7 cellular contexts compared by ENCODE assay signal in genomic region chr17:77375526-77375916, GRCh38.
DNase-seq lines count a peak whose midpoint lies in the region; ATAC-seq and TF ChIP-seq lines count a peak whose summit lies in the region.

No MANE protein-coding gene starts in this region.

- peaks cover 56% of the 10 kb centered on the region for H3K4me1 ChIP-seq in GM23338 (ENCODE audit: insufficient read depth)

- H3K27me3 Mint-ChIP-seq in GM23338 (ENCODE audit: insufficient read depth, low read depth, poor library complexity) (peaks cover 38% of the 10 kb centered on the region), glutamatergic neuron (ENCODE audit: unreplicated experiment) (peaks cover 20% of the 10 kb centered on the region)
- H3K27me3 Mint-ChIP-seq in activated CD8-positive, alpha-beta T cell treated with anti-CD3 and anti-CD28 coated beads for 36 hours = no peaks in the 10 kb centered on the region

- peak overlapping the region; percentile 96; the same call in 1 of the 2 replicates for H3K4me3 ChIP-seq in GM23338
- H3K4me3 ChIP-seq in skin epidermis = peak overlapping the region in 5 of 7 experiments; percentile 5 to 76 (median 56)

- DNase-seq in GM23338 (ENCODE audit: low spot score) (no peak), glutamatergic neuron (no peak), SW 1271 (lab: John Stamatoyannopoulos, UW) (no peak), NCI-H774 (lab: John Stamatoyannopoulos, UW) (no peak)
- DNase-seq in activated CD8-positive, alpha-beta T cell treated with anti-CD3 and anti-CD28 coated beads for 36 hours = no peak

- H3K4me3 Mint-ChIP-seq in GM23338 = peak overlapping the region; percentile 99
- peak overlapping the region; percentile 92 for H3K4me3 Mint-ChIP-seq in activated CD8-positive, alpha-beta T cell treated with anti-CD3 and anti-CD28 coated beads for 36 hours
- H3K4me3 Mint-ChIP-seq in glutamatergic neuron (ENCODE audit: unreplicated experiment) = peak overlapping the region; percentile 96

- peaks cover 39% of the 10 kb centered on the region for H4K20me1 ChIP-seq in GM23338 (replicated peaks; ENCODE audit: insufficient read depth)

- H3K9me3 Mint-ChIP-seq in GM23338 (no peaks in the 10 kb centered on the region), glutamatergic neuron (ENCODE audit: unreplicated experiment) (peaks cover 21% of the 10 kb centered on the region)
- no peaks in the 10 kb centered on the region for H3K9me3 Mint-ChIP-seq in activated CD8-positive, alpha-beta T cell treated with anti-CD3 and anti-CD28 coated beads for 36 hours

- TF ChIP-seq CTCF in GM23338 (conservative IDR thresholded peaks at IDR 0.05; ENCODE audit: low read depth in 2 of 2) (no peak), glutamatergic neuron (IDR thresholded peaks at IDR 0.05; ENCODE audit: partially characterized antibody, unreplicated experiment) (no peak)
- no peak for TF ChIP-seq CTCF in activated CD8-positive, alpha-beta T cell treated with anti-CD3 and anti-CD28 coated beads for 36 hours (IDR thresholded peaks at IDR 0.05)

- no peak overlapping the region for H3K27ac ChIP-seq in GM23338 (ENCODE audit: low read depth)
- peak overlapping the region in 16 of 21 experiments; percentile 11 to 98 (median 88) for H3K27ac ChIP-seq in skin epidermis

- ATAC-seq in GM23338 (no peak), GM18909 (IDR thresholded peaks at IDR 0.05; ENCODE audit: poor library complexity, unreplicated experiment) (no peak)
- peak; percentile 0 for ATAC-seq in activated CD8-positive, alpha-beta T cell treated with anti-CD3 and anti-CD28 coated beads for 36 hours

- H3K9me2 ChIP-seq in GM23338 (ENCODE audit: insufficient read depth) = no peaks in the 10 kb centered on the region

- H3K4me1 Mint-ChIP-seq in GM23338 = peaks cover 77% of the 10 kb centered on the region
- peaks cover 64% of the 10 kb centered on the region for H3K4me1 Mint-ChIP-seq in activated CD8-positive, alpha-beta T cell treated with anti-CD3 and anti-CD28 coated beads for 36 hours (ENCODE audit: low read depth)
- peaks cover 61% of the 10 kb centered on the region for H3K4me1 Mint-ChIP-seq in glutamatergic neuron (ENCODE audit: low read depth, unreplicated experiment)

- CTCF ChIA-PET in activated CD8-positive, alpha-beta T cell treated with anti-CD3 and anti-CD28 coated beads for 36 hours (lab: Charles Lee) = interaction anchor here (1.0 to 4.4 kb wide), 10 partner anchors 14 to 98 kb away, joined by 3 to 35 read pairs (median 6); no protein-coding TSS in a partner anchor

- POLR2A ChIA-PET in activated CD8-positive, alpha-beta T cell treated with anti-CD3 and anti-CD28 coated beads for 36 hours (lab: Charles Lee) = interaction anchor here (1.1 to 5.5 kb wide), 10 partner anchors 9 to 56 kb away, joined by 3 to 52 read pairs (median 7); no protein-coding TSS in a partner anchor

- peak overlapping the region; percentile 46; the same call in 1 of the 2 replicates for H3K27ac Mint-ChIP-seq in GM23338
- H3K27ac Mint-ChIP-seq in activated CD8-positive, alpha-beta T cell treated with anti-CD3 and anti-CD28 coated beads for 36 hours = peak overlapping the region; percentile 89
- peak overlapping the region; percentile 97 for H3K27ac Mint-ChIP-seq in glutamatergic neuron (ENCODE audit: unreplicated experiment)

- H3K27me3 ChIP-seq in GM23338 (ENCODE audit: insufficient read depth) = no peaks in the 10 kb centered on the region

- intact Hi-C loops in activated CD8-positive, alpha-beta T cell treated with anti-CD3 and anti-CD28 coated beads for 36 hours (cut with micrococcal nuclease) = loop anchor here (5.0 kb wide), 1 partner anchor 43 kb away; no protein-coding TSS in a partner anchor

- peak overlapping the region; percentile 98 for H3K4me2 ChIP-seq in GM23338

- no peaks in the 10 kb centered on the region for H3K36me3 ChIP-seq in GM23338 (ENCODE audit: insufficient read depth)

- peaks cover 67% of the 10 kb centered on the region for H3K79me2 ChIP-seq in GM23338 (replicated peaks; ENCODE audit: insufficient read depth)

- no peak overlapping the region for H2AFZ ChIP-seq in GM23338

- 0 out of 2 replicates have a peak, but pooled peaks cover 11% of the 10 kb centered on the region for H3F3A ChIP-seq in GM23338 (replicated peaks; ENCODE audit: low read depth)

- H3K36me3 Mint-ChIP-seq in GM23338 (ENCODE audit: low read depth) (no peaks in the 10 kb centered on the region), glutamatergic neuron (ENCODE audit: unreplicated experiment) (no peaks in the 10 kb centered on the region)
- H3K36me3 Mint-ChIP-seq in activated CD8-positive, alpha-beta T cell treated with anti-CD3 and anti-CD28 coated beads for 36 hours (ENCODE audit: low read depth) = peaks cover 20% of the 10 kb centered on the region

TF ChIP-seq in GM23338, 12 proteins besides CTCF, POLR2A, EP300 and RAD21 (continues in another document):
- no peak for TF ChIP-seq EZH2phosphoT487 (IDR thresholded peaks at IDR 0.05; ENCODE audit: unreplicated experiment)
- TF ChIP-seq NANOG (IDR thresholded peaks at IDR 0.05; ENCODE audit: borderline replicate concordance) = no peak
- TF ChIP-seq, protein P1, sequence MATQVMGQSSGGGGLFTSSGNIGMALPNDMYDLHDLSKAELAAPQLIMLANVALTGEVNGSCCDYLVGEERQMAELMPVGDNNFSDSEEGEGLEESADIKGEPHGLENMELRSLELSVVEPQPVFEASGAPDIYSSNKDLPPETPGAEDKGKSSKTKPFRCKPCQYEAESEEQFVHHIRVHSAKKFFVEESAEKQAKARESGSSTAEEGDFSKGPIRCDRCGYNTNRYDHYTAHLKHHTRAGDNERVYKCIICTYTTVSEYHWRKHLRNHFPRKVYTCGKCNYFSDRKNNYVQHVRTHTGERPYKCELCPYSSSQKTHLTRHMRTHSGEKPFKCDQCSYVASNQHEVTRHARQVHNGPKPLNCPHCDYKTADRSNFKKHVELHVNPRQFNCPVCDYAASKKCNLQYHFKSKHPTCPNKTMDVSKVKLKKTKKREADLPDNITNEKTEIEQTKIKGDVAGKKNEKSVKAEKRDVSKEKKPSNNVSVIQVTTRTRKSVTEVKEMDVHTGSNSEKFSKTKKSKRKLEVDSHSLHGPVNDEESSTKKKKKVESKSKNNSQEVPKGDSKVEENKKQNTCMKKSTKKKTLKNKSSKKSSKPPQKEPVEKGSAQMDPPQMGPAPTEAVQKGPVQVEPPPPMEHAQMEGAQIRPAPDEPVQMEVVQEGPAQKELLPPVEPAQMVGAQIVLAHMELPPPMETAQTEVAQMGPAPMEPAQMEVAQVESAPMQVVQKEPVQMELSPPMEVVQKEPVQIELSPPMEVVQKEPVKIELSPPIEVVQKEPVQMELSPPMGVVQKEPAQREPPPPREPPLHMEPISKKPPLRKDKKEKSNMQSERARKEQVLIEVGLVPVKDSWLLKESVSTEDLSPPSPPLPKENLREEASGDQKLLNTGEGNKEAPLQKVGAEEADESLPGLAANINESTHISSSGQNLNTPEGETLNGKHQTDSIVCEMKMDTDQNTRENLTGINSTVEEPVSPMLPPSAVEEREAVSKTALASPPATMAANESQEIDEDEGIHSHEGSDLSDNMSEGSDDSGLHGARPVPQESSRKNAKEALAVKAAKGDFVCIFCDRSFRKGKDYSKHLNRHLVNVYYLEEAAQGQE (IDR thresholded peaks at IDR 0.05; ENCODE audit: unreplicated experiment) = no peak
- no peak for TF ChIP-seq STAT1 (IDR thresholded peaks at IDR 0.05; ENCODE audit: unreplicated experiment)
- no peak for TF ChIP-seq ETS1 (IDR thresholded peaks at IDR 0.05)
- no peak for TF ChIP-seq CREB1 (CRISPR knock-in tag; IDR thresholded peaks at IDR 0.05; ENCODE audit: low read depth)
- TF ChIP-seq ZNF331 (CRISPR knock-in tag; IDR thresholded peaks at IDR 0.05; ENCODE audit: low read depth) = no peak

Comparison
In these comparisons a context has a peak if more than half of its experiments do, and no peak if none do; other contexts are left out.
1. H3K27ac Mint-ChIP-seq: peak in every context shown above with its lines; median percentile 97 in glutamatergic neuron; 89 in activated CD8-positive, alpha-beta T cell treated with anti-CD3 and anti-CD28 coated beads for 36 hours; 46 in GM23338.